ENCODE assay signal across 8 cellular contexts in the genomic region with DNA sequence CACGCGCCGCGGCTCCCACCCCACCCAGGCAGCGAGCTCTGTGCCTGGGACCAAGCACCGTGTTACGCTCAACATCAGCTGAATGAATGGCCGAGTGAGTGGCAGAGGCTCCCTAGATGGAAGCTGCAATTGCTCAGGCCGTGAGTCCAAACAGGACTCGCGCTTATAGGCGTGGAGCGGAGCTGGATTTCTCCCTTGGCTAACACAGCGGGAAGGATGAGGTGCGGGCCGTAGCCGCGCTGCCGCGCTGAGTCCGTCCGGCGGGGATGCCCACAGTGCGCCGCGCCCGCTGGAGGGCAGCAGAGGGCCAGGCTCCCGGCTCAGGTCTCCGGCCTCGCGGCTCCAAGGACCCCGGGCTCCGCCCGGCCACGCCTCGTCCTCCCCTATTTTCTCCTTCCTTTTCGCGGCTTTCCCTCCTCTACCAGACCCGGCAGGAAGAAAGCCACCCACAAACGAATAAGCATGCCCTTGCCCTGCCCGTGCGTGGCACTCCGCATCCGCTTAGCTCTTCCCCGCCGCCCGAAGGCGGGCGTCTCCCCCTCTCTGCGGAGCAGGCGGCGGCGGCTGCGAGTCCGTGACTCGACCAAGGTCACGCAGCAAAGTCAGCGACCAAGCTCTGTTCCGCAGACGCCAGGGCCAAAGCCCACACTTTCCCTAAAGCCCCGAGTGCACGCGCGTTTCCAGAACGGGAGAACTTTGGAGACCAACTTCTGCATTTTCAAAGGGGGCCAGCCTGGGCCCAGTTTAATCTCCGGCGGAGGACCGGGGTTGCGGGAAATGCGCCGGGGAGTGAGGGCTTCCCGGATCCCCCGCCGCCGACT. TPM values are rescaled to one million over a fixed set of nuclear protein-coding genes. Genes with fewer than 3 reads are reported as not detected.
DNase-seq lines count a peak whose midpoint lies in the region; ATAC-seq and TF ChIP-seq lines count a peak whose summit lies in the region.

No MANE protein-coding gene starts in this region.

- no peak for TF ChIP-seq EP300 in transverse colon (IDR thresholded peaks at IDR 0.05; ENCODE audit: low read depth)

- H3K9me3 ChIP-seq in SK-N-MC (ENCODE audit: low read depth, low read length) = no peaks in the 10 kb centered on the region
- H3K9me3 ChIP-seq in heart right ventricle = no peaks in the 10 kb centered on the region
- no peaks in the 10 kb centered on the region for H3K9me3 ChIP-seq in parathyroid adenoma (ENCODE audit: control insufficient read depth, low read length)
- H3K9me3 ChIP-seq in transverse colon = no peaks in the 10 kb centered on the region

- H3K36me3 Mint-ChIP-seq in activated naive CD8-positive, alpha-beta T cell = no peaks in the 10 kb centered on the region

- peak; percentile 77 for DNase-seq in DMS 273 treated with DMSO at 0.1 percent for 48 hours (lab: John Stamatoyannopoulos, UW)
- DNase-seq in LHCN-M2 (ENCODE audit: low read depth) = peak; percentile 62
- no peak for DNase-seq in SK-N-MC (ENCODE audit: low read depth, low spot score)
- DNase-seq in heart right ventricle = peak; percentile 76 to 90
- peak; percentile 88 for DNase-seq in transverse colon

- H3K27me3 ChIP-seq in heart right ventricle = peaks cover 0 to 61% (median 17%) of the 10 kb centered on the region in 7 donors
- H3K27me3 ChIP-seq in parathyroid adenoma (ENCODE audit: control insufficient read depth, insufficient read depth, low read length) = no peaks in the 10 kb centered on the region
- H3K27me3 ChIP-seq in transverse colon = peaks cover 38% of the 10 kb centered on the region

- H2AFZ ChIP-seq in parathyroid adenoma = peak overlapping the region; percentile 90

- intact Hi-C loops in heart right ventricle (cut with DNase I) = loop anchor here in 1 of 10 donors (5.0 kb wide), 1 partner anchor 57 kb away; a partner anchor contains a TSS
- intact Hi-C loops in transverse colon (cut with DNase I; ENCODE audit: low total_unique reads) = no loop called here

- 1% methylated on average over 75 of the region's 75 CpGs for WGBS in heart right ventricle, 2 donors
- 1% methylated on average over 51 of the region's 75 CpGs; no CpG with 5 or more reads in 1 of the 2 donors for WGBS in transverse colon (ENCODE audit: low coverage in 1 of 2), 2 donors

- no peaks in the 10 kb centered on the region for H3K9me3 Mint-ChIP-seq in activated naive CD8-positive, alpha-beta T cell (ENCODE audit: low read depth)

- H3K79me2 ChIP-seq in parathyroid adenoma = peaks cover 7% of the 10 kb centered on the region

- H3K4me1 Mint-ChIP-seq in activated naive CD8-positive, alpha-beta T cell (ENCODE audit: low read depth) = no peaks in the 10 kb centered on the region

- H3K36me3 ChIP-seq in SK-N-MC (ENCODE audit: insufficient read depth, low read length) (no peaks in the 10 kb centered on the region), heart right ventricle (no peaks in the 10 kb centered on the region), parathyroid adenoma (ENCODE audit: control insufficient read depth, insufficient read depth, low read length) (no peaks in the 10 kb centered on the region), transverse colon (no peaks in the 10 kb centered on the region)

- peak overlapping the region; percentile 96 for H3K4me2 ChIP-seq in parathyroid adenoma (ENCODE audit: low read length)

- H3K4me1 ChIP-seq in heart right ventricle (peaks cover 0 to 23% (median 11%) of the 10 kb centered on the region in 9 donors), parathyroid adenoma (peaks cover 25% of the 10 kb centered on the region), transverse colon (peaks cover 3 to 20% (median 13%) of the 10 kb centered on the region in 4 donors)

- H3K27ac ChIP-seq in SK-N-MC (no peak overlapping the region), heart right ventricle (peak overlapping the region; percentile 60 to 88 (median 78)), parathyroid adenoma (peak overlapping the region; percentile 92), transverse colon (peak overlapping the region; percentile 71 to 85 (median 80))

- ATAC-seq in GM21717 (IDR thresholded peaks at IDR 0.05; ENCODE audit: unreplicated experiment) (peak; percentile 70), heart right ventricle (peak; percentile 90 to 95 (median 92))

- H3K4me3 Mint-ChIP-seq in activated naive CD8-positive, alpha-beta T cell = peak overlapping the region; percentile 80

- H3K27me3 Mint-ChIP-seq in activated naive CD8-positive, alpha-beta T cell = peaks cover 20% of the 10 kb centered on the region

- in situ Hi-C loops in transverse colon (cut with MboI; ENCODE audit: low pct_ligation_motif_present in 1 of 4, low pct_unique_long_range_greater_than_20kb in 1 of 4, low sequenced_read_pairs in 3 of 4) = no loop called here

- TF ChIP-seq CTCF in heart right ventricle (IDR thresholded peaks at IDR 0.05) (peak; percentile 83 to 96 (median 93)), parathyroid adenoma (IDR thresholded peaks at IDR 0.05) (peak; percentile 96), transverse colon (IDR thresholded peaks at IDR 0.05) (peak; percentile 76 to 91 (median 88))

- H3K9ac ChIP-seq in SK-N-MC (ENCODE audit: insufficient read length) = no peak overlapping the region
- peak overlapping the region; percentile 55 for H3K9ac ChIP-seq in parathyroid adenoma

- H3K4me3 ChIP-seq in SK-N-MC (peak overlapping the region; percentile 61), heart right ventricle (peak overlapping the region; percentile 46 to 77 (median 66)), parathyroid adenoma (ENCODE audit: low read depth, low read length) (peak overlapping the region; percentile 73), transverse colon (peak overlapping the region; percentile 51 to 66 (median 64))

- no peak for TF ChIP-seq POLR2A in transverse colon (IDR thresholded peaks at IDR 0.05)

- no peak overlapping the region for H3K27ac Mint-ChIP-seq in activated naive CD8-positive, alpha-beta T cell

RNA-seq across cellular contexts. Expression of a gene that starts 48.5 kb away (rescaled TPM):
- 0.19 and 0.29 TPM in 2 replicates for total RNA-seq in LHCN-M2 (2014; rRNA removed)
- polyA plus RNA-seq in LHCN-M2 (2012) = 0.55 TPM
- 1 to 10 TPM; 2.1 to 8.0 (median 3.9) TPM for total RNA-seq in heart right ventricle
- 1 to 10 TPM; 3.6 to 6.8 TPM for polyA plus RNA-seq in heart right ventricle
- total RNA-seq in transverse colon = 1 to 10 TPM; 1.8 to 4.0 (median 2.2) TPM

RNA-seq across cellular contexts. Expression of a gene that starts 56.9 kb away (rescaled TPM):
- 27.1 and 29.8 TPM in 2 replicates for total RNA-seq in LHCN-M2 (2014; rRNA removed)
- 37.5 TPM for polyA plus RNA-seq in LHCN-M2 (2012)
- total RNA-seq in heart right ventricle = 10 to 100 TPM; 24.1 to 45.1 (median 39.8) TPM
- polyA plus RNA-seq in heart right ventricle = 10 to 100 TPM; 26.5 to 40.9 TPM
- 100 to 1,000 TPM in 1 of 4 donors, 10 to 100 TPM in 3; 29.9 to 134 (median 42.7) TPM for total RNA-seq in transverse colon
